12 cellular contexts compared by ENCODE assay signal in the genomic region with DNA sequence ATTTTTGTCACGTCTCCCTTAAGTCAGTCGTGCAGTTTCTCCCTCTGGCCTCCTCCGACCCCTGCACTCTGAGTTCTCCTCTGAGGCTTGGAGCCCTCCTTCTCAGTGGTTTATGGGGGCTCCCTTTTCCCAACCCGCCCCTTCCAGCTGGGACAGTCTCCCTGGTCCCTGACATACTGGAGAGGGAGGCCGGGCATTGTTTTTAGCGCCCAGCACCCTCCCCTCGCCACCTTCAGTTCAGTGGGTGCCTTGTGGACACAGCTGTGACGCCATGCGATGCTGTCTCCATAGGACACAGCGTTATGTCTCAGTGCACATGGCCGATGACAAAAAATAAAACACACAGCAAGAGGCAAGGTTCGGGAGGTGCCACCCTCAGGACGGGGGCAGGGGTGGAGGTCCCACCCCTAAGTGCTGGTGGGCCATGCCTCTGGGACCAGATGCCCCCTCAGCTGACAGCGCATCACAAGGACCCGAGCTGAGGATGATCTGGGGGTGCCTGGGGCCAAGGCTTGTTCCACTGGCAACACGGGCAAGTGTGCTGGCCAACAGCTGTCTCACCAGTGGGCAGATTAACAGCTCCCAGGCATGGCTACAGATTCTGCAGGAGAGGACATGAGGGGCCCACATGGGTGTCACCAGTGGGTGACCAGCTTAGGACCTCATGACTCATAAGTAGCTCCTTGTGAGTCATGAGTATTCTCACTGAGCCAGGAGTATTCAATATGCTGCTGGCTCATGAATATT.
DNase-seq lines count a peak whose midpoint lies in the region; ATAC-seq and TF ChIP-seq lines count a peak whose summit lies in the region.
"Had no signal": no experiment of that assay in that cellular context is flagged by ENCODE, and none has a peak within 500 bp of the region (broad histone marks: within the 10 kb centered on the region; RNA-seq: fewer than 3 reads in every experiment).

No MANE protein-coding gene starts in this region.

- H3K4me1 Mint-ChIP-seq in WTC11: peaks cover 3% of the 10 kb centered on the region
- no peaks in the 10 kb centered on the region for H3K4me1 Mint-ChIP-seq in stimulated activated effector memory CD8-positive, alpha-beta T cell treated with anti-CD3 and anti-CD28 coated beads, Interleukin-12 subunit alpha, Interleukin-12 subunit beta, amount 100 ng/mL, for 72 hours
- H3K4me1 Mint-ChIP-seq in T-helper 2 cell treated with Interferon-gamma antibody and Interleukin-4, amounts not matched to agents 5 μg/mL and 100 μg/mL, for 36 hours (ENCODE audit: low read depth): no peaks in the 10 kb centered on the region

- H3K9me2 ChIP-seq in SK-N-SH: no peaks in the 10 kb centered on the region

- H3K4me3 ChIP-seq in SK-N-SH (ENCODE audit: low read depth in 2 of 2, low read length in 1 of 2) (no peak overlapping the region), foreskin fibroblast (ENCODE audit: low read depth in 1 of 2, low read length in 2 of 2) (no peak overlapping the region)
- H3K4me3 ChIP-seq: ascending aorta had no signal

- H2AFZ ChIP-seq in SK-N-SH (ENCODE audit: low read depth): no peak overlapping the region

- 91% methylated on average over 14 of the region's 16 CpGs for WGBS in SK-N-SH (ENCODE audit: low lambda C conversion rate)

- no peak overlapping the region for H3K4me3 Mint-ChIP-seq in WTC11
- no peak overlapping the region for H3K4me3 Mint-ChIP-seq in stimulated activated effector memory CD8-positive, alpha-beta T cell treated with anti-CD3 and anti-CD28 coated beads, Interleukin-12 subunit alpha, Interleukin-12 subunit beta, amount 100 ng/mL, for 72 hours
- H3K4me3 Mint-ChIP-seq in T-helper 2 cell treated with Interferon-gamma antibody and Interleukin-4, amounts not matched to agents 5 μg/mL and 100 μg/mL, for 36 hours: no peak overlapping the region
- H3K4me3 Mint-ChIP-seq: nephron progenitor cell had no signal

- H3K36me3 ChIP-seq in SK-N-SH (replicated peaks in 1 of 2; ENCODE audit: control insufficient read depth in 1 of 2, insufficient read depth in 2 of 2, low read length in 1 of 2): no peaks in the 10 kb centered on the region
- H3K36me3 ChIP-seq: ascending aorta had no signal

- H3K79me2 ChIP-seq in SK-N-SH (ENCODE audit: insufficient read depth): no peaks in the 10 kb centered on the region

- H3F3A ChIP-seq in SK-N-SH (replicated peaks; ENCODE audit: insufficient read depth): no peaks in the 10 kb centered on the region

- no peaks in the 10 kb centered on the region for H3K9me3 Mint-ChIP-seq in WTC11
- no peaks in the 10 kb centered on the region for H3K9me3 Mint-ChIP-seq in stimulated activated effector memory CD8-positive, alpha-beta T cell treated with anti-CD3 and anti-CD28 coated beads, Interleukin-12 subunit alpha, Interleukin-12 subunit beta, amount 100 ng/mL, for 72 hours
- no peaks in the 10 kb centered on the region for H3K9me3 Mint-ChIP-seq in T-helper 2 cell treated with Interferon-gamma antibody and Interleukin-4, amounts not matched to agents 5 μg/mL and 100 μg/mL, for 36 hours

- H3K27ac Mint-ChIP-seq in WTC11: 0 out of 2 replicates have a peak overlapping the region, but pooled peaks have one; percentile 17
- H3K27ac Mint-ChIP-seq in stimulated activated effector memory CD8-positive, alpha-beta T cell treated with anti-CD3 and anti-CD28 coated beads, Interleukin-12 subunit alpha, Interleukin-12 subunit beta, amount 100 ng/mL, for 72 hours: no peak overlapping the region
- no peak overlapping the region for H3K27ac Mint-ChIP-seq in T-helper 2 cell treated with Interferon-gamma antibody and Interleukin-4, amounts not matched to agents 5 μg/mL and 100 μg/mL, for 36 hours
- H3K27ac Mint-ChIP-seq: nephron progenitor cell had no signal

- CTCF ChIA-PET in SK-N-SH (lab: Yijun Ruan, JAX): interaction anchor here (0.9 kb wide), 1 partner anchor 385 kb away, joined by 3 read pairs; no protein-coding TSS in a partner anchor
- CTCF ChIA-PET in WTC11 (lab: Charles Lee): interaction anchor here (0.8 to 1.5 kb wide), 2 partner anchors 206 to 327 kb away, joined by 3 read pairs; no protein-coding TSS in a partner anchor

- no peak for TF ChIP-seq CTCF in SK-N-SH (IDR thresholded peaks at IDR 0.05)
- TF ChIP-seq CTCF in WTC11 (IDR thresholded peaks at IDR 0.05): no peak
- TF ChIP-seq CTCF in foreskin fibroblast (IDR thresholded peaks at IDR 0.05; ENCODE audit: low read depth, low read length): no peak

- TF ChIP-seq RAD21 in SK-N-SH (IDR thresholded peaks at IDR 0.05; ENCODE audit: low read length): no peak

- H3K27ac ChIP-seq in SK-N-SH (ENCODE audit: low read depth in 2 of 2, low read length in 1 of 2): no peak overlapping the region
- H3K27ac ChIP-seq: ascending aorta, epithelial cell of prostate, KMS-11 had no signal

- POLR2A ChIA-PET in SK-N-SH (lab: Yijun Ruan, JAX) (no interaction called here), WTC11 (lab: Charles Lee) (no interaction called here)

- H3K4me2 ChIP-seq in SK-N-SH: no peak overlapping the region
- H3K4me2 ChIP-seq: KMS-11 had no signal

- DNase-seq in SK-N-SH (no peak), WTC11 (ENCODE audit: low spot score) (no peak), foreskin fibroblast (peak; percentile 66 to 82)
- DNase-seq in stimulated activated effector memory CD8-positive, alpha-beta T cell treated with anti-CD3 and anti-CD28 coated beads, Interleukin-12 subunit alpha, Interleukin-12 subunit beta, amount 100 ng/mL, for 72 hours (ENCODE audit: low spot score in 2 of 2): no peak
- no peak for DNase-seq in T-helper 2 cell treated with Interferon-gamma antibody and Interleukin-4, amounts not matched to agents 5 μg/mL and 100 μg/mL, for 36 hours (ENCODE audit: low spot score)
- DNase-seq in stimulated activated CD4-positive, alpha-beta T cell treated with anti-CD3 and anti-CD28 coated beads, Interleukin-2, amount 100 ng/mL, for 24 hours: no peak
- DNase-seq: nephron progenitor cell had no signal

- no peaks in the 10 kb centered on the region for H4K20me1 ChIP-seq in SK-N-SH (ENCODE audit: insufficient read depth)

- H3K27me3 Mint-ChIP-seq in WTC11 (ENCODE audit: low read depth): no peaks in the 10 kb centered on the region
- H3K27me3 Mint-ChIP-seq in T-helper 2 cell treated with Interferon-gamma antibody and Interleukin-4, amounts not matched to agents 5 μg/mL and 100 μg/mL, for 36 hours (ENCODE audit: low read depth): peaks cover 4% of the 10 kb centered on the region

- no peaks in the 10 kb centered on the region for H3K9me3 ChIP-seq in SK-N-SH
- H3K9me3 ChIP-seq: ascending aorta had no signal

- H3K4me1 ChIP-seq in SK-N-SH (ENCODE audit: control insufficient read depth in 1 of 2, insufficient read depth in 2 of 2, low read depth in 1 of 2, low read length in 1 of 2): peaks cover 0 to 7% of the 10 kb centered on the region in 2 experiments; a peak in 1 of 4 replicates
- H3K4me1 ChIP-seq: ascending aorta had no signal

- TF ChIP-seq EP300 in SK-N-SH (IDR thresholded peaks at IDR 0.05; ENCODE audit: borderline replicate concordance in 1 of 2, low read depth in 1 of 2, low read length in 1 of 2): no peak

- ATAC-seq in SK-N-SH treated with all-trans-retinoic acid at 6 μM for 48 hours (peak; percentile 61), WTC11 (no peak), GM19395 (IDR thresholded peaks at IDR 0.05; ENCODE audit: unreplicated experiment) (no peak)
- ATAC-seq in stimulated activated effector memory CD8-positive, alpha-beta T cell treated with anti-CD3 and anti-CD28 coated beads, Interleukin-12 subunit alpha, Interleukin-12 subunit beta, amount 100 ng/mL, for 72 hours: peak; percentile 65

- no peaks in the 10 kb centered on the region for H3K36me3 Mint-ChIP-seq in WTC11
- no peaks in the 10 kb centered on the region for H3K36me3 Mint-ChIP-seq in stimulated activated effector memory CD8-positive, alpha-beta T cell treated with anti-CD3 and anti-CD28 coated beads, Interleukin-12 subunit alpha, Interleukin-12 subunit beta, amount 100 ng/mL, for 72 hours
- no peaks in the 10 kb centered on the region for H3K36me3 Mint-ChIP-seq in T-helper 2 cell treated with Interferon-gamma antibody and Interleukin-4, amounts not matched to agents 5 μg/mL and 100 μg/mL, for 36 hours (ENCODE audit: low read depth)

- no peak overlapping the region for H3K9ac ChIP-seq in SK-N-SH
- H3K9ac ChIP-seq: KMS-11 had no signal

- no peaks in the 10 kb centered on the region for H3K27me3 ChIP-seq in SK-N-SH (ENCODE audit: insufficient read depth)
- H3K27me3 ChIP-seq: ascending aorta had no signal

TF ChIP-seq in SK-N-SH, 30 proteins besides CTCF, POLR2A, EP300 and RAD21 (continues in another document):
- no peak for TF ChIP-seq POLR2AphosphoS5 (IDR thresholded peaks at IDR 0.05; ENCODE audit: low read depth, low read length)
- TF ChIP-seq, protein P1, sequence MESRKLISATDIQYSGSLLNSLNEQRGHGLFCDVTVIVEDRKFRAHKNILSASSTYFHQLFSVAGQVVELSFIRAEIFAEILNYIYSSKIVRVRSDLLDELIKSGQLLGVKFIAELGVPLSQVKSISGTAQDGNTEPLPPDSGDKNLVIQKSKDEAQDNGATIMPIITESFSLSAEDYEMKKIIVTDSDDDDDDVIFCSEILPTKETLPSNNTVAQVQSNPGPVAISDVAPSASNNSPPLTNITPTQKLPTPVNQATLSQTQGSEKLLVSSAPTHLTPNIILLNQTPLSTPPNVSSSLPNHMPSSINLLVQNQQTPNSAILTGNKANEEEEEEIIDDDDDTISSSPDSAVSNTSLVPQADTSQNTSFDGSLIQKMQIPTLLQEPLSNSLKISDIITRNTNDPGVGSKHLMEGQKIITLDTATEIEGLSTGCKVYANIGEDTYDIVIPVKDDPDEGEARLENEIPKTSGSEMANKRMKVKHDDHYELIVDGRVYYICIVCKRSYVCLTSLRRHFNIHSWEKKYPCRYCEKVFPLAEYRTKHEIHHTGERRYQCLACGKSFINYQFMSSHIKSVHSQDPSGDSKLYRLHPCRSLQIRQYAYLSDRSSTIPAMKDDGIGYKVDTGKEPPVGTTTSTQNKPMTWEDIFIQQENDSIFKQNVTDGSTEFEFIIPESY (IDR thresholded peaks at IDR 0.05; ENCODE audit: borderline replicate concordance, low read depth): no peak

TF ChIP-seq in WTC11, 78 proteins besides CTCF, POLR2A, EP300 and RAD21 (continues in another document):
- no peak for TF ChIP-seq ATF1 (CRISPR knock-in tag; IDR thresholded peaks at IDR 0.05)
- TF ChIP-seq, protein P2, sequence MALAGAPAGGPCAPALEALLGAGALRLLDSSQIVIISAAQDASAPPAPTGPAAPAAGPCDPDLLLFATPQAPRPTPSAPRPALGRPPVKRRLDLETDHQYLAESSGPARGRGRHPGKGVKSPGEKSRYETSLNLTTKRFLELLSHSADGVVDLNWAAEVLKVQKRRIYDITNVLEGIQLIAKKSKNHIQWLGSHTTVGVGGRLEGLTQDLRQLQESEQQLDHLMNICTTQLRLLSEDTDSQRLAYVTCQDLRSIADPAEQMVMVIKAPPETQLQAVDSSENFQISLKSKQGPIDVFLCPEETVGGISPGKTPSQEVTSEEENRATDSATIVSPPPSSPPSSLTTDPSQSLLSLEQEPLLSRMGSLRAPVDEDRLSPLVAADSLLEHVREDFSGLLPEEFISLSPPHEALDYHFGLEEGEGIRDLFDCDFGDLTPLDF (CRISPR knock-in tag; IDR thresholded peaks at IDR 0.05): no peak

Comparison
In these comparisons a context has a peak if more than half of its experiments do, and no peak if none do; other contexts are left out.
1. ATAC-seq: peak in SK-N-SH treated with all-trans-retinoic acid at 6 μM for 48 hours (single experiment) and stimulated activated effector memory CD8-positive, alpha-beta T cell treated with anti-CD3 and anti-CD28 coated beads, Interleukin-12 subunit alpha, Interleukin-12 subunit beta, amount 100 ng/mL, for 72 hours (single experiment); none in WTC11 (single experiment) and GM19395 (single experiment).
2. DNase-seq: peak in foreskin fibroblast (2 of 2); none in SK-N-SH (single experiment), WTC11 (single experiment), stimulated activated effector memory CD8-positive, alpha-beta T cell treated with anti-CD3 and anti-CD28 coated beads, Interleukin-12 subunit alpha, Interleukin-12 subunit beta, amount 100 ng/mL, for 72 hours (0 of 2), T-helper 2 cell treated with Interferon-gamma antibody and Interleukin-4, amounts not matched to agents 5 μg/mL and 100 μg/mL, for 36 hours (single experiment) and stimulated activated CD4-positive, alpha-beta T cell treated with anti-CD3 and anti-CD28 coated beads, Interleukin-2, amount 100 ng/mL, for 24 hours (0 of 2).